In genomic region chr13:103303078-103303651, GRCh38 we compare ENCODE assay signal across 7 cellular contexts.
"Had no signal": no experiment of that assay in that cellular context is flagged by ENCODE, and none has a peak within 500 bp of the region (broad histone marks: within the 10 kb centered on the region; RNA-seq: fewer than 3 reads in every experiment).

No MANE protein-coding gene starts in this region.

- H2AFZ ChIP-seq: GM23248 had no signal

- FAIRE-seq: HTR-8/SVneo, K562 had no signal

- H3K9ac ChIP-seq: GM23248 had no signal

- ATAC-seq: K562 had no signal

- H3K27ac ChIP-seq: GM23248 had no signal

- DNase-seq: GM23248, GOT3, H9, HCEC 1CT, IMR-90 had no signal

- H3K4me3 ChIP-seq: GM23248, K562 had no signal
